ENCODE assay signal across 1 cellular context in genomic region chr17:43604549-43604948, GRCh38.
TF ChIP-seq lines count a peak whose summit lies in the region.

No MANE protein-coding gene starts in this region.

TF ChIP-seq in HepG2, 621 proteins besides CTCF, POLR2A, EP300 and RAD21:
- TF ChIP-seq ZNF781 (CRISPR knock-in tag; IDR thresholded peaks at IDR 0.05; ENCODE audit: borderline replicate concordance, not compliant biosample characterization) (no peak), ZNF180 (CRISPR knock-in tag; IDR thresholded peaks at IDR 0.05; ENCODE audit: borderline replicate concordance, low read depth) (no peak), ZFP36L2 (CRISPR knock-in tag; IDR thresholded peaks at IDR 0.05) (no peak), ZNF850 (CRISPR knock-in tag; conservative IDR thresholded peaks at IDR 0.05) (peak; percentile 94; the same call in 1 of the 2 replicates)
TF ChIP-seq in HepG2: peak in this region for 1.
